ENCODE assay signal across 14 cellular contexts in genomic region chr13:21015284-21015683, GRCh38. TPM values are rescaled to one million over a fixed set of nuclear protein-coding genes. Genes with fewer than 3 reads are reported as not detected.
DNase-seq lines count a peak whose midpoint lies in the region; ATAC-seq and TF ChIP-seq lines count a peak whose summit lies in the region.
"Had no signal": no experiment of that assay in that cellular context is flagged by ENCODE, and none has a peak within 500 bp of the region (broad histone marks: within the 10 kb centered on the region; RNA-seq: fewer than 3 reads in every experiment).

No MANE protein-coding gene starts in this region.

- H3K27me3 ChIP-seq in ACC112 (ENCODE audit: insufficient read depth, low read length) (no peaks in the 10 kb centered on the region), Panc1 (ENCODE audit: control insufficient read depth, insufficient read depth, low read length) (no peaks in the 10 kb centered on the region), fibroblast of lung (ENCODE audit: control insufficient read depth, insufficient read depth, low read length) (no peaks in the 10 kb centered on the region), parathyroid adenoma (ENCODE audit: control insufficient read depth, insufficient read depth, low read length) (no peaks in the 10 kb centered on the region)

- no TSS peak for BruUV-seq in Panc1 (replicated peaks; lab: Mats Ljungman, UMichigan)

- POLR2A ChIA-PET in Panc1 (lab: Charles Lee) = no interaction called here

- H4K20me1 ChIP-seq in fibroblast of lung (ENCODE audit: control insufficient read depth, extremely low read depth, insufficient read depth, low read length) = no peaks in the 10 kb centered on the region

- H3K4me2 ChIP-seq in fibroblast of lung (ENCODE audit: extremely low read depth, insufficient read depth, low read length) = peak overlapping the region; percentile 81
- no peak overlapping the region for H3K4me2 ChIP-seq in parathyroid adenoma (ENCODE audit: low read length)

- H3K9me3 ChIP-seq in Panc1 (ENCODE audit: control insufficient read depth, insufficient read depth, low read depth, low read length) (no peaks in the 10 kb centered on the region), fibroblast of lung (ENCODE audit: control insufficient read depth, insufficient read depth, low read depth, low read length) (no peaks in the 10 kb centered on the region), parathyroid adenoma (ENCODE audit: control insufficient read depth, low read length) (no peaks in the 10 kb centered on the region)

- intact Hi-C loops in Panc1 (cut with micrococcal nuclease; ENCODE audit: unreplicated experiment) = no loop called here

- ATAC-seq in Panc1 (peak; percentile 22; the same call in 1 of the 2 replicates), GM21619 (IDR thresholded peaks at IDR 0.05; ENCODE audit: unreplicated experiment) (no peak), HG02852 (IDR thresholded peaks at IDR 0.05; ENCODE audit: unreplicated experiment) (no peak)
- ATAC-seq: activated CD4-positive, CD25-positive, alpha-beta regulatory T cell treated with anti-CD3 and anti-CD28 coated beads, Interleukin-2, amount 50 U/mL, for 24 hours had no signal

- H3K4me3 ChIP-seq in ACC112 (ENCODE audit: low read depth, low read length) (peak overlapping the region; percentile 43), Panc1 (ENCODE audit: low read depth in 2 of 2, low read length in 2 of 2) (no peak overlapping the region), fibroblast of lung (replicated peaks in 1 of 4; ENCODE audit: control extremely low read depth in 1 of 4, insufficient read depth in 1 of 4, low read depth in 3 of 4, low read length in 4 of 4) (peak overlapping the region in 1 of 4 experiments; percentile 5), parathyroid adenoma (ENCODE audit: low read depth, low read length) (no peak overlapping the region)

- H3K9ac ChIP-seq in fibroblast of lung (ENCODE audit: insufficient read depth, low read length) (peak overlapping the region; percentile 36), parathyroid adenoma (no peak overlapping the region)

- no peak for DNase-seq in Panc1 (ENCODE audit: low read depth, low spot score)
- DNase-seq in fibroblast of lung (ENCODE audit: low read depth in 2 of 2) = peak in 1 of 2 donors; percentile 75
- DNase-seq in NCI-H2171 (lab: John Stamatoyannopoulos, UW) = no peak
- DNase-seq in NCI-H2196 (lab: John Stamatoyannopoulos, UW; ENCODE audit: unreplicated experiment) = no peak
- DNase-seq: activated T-cell treated with anti-CD3 and anti-CD28 coated beads, Interleukin-2, amount 50 U/mL, for 1 hour; anterior cingulate cortex; effector CD4-positive, alpha-beta T cell; NCI-H2081 treated with DMSO at 0.1 percent for 48 hours had no signal

- H3K27ac ChIP-seq in ACC112 (ENCODE audit: low read depth, low read length) = peak overlapping the region; percentile 97
- H3K27ac ChIP-seq in Panc1 (ENCODE audit: low read length) = peak overlapping the region; percentile 29; the same call in 1 of the 2 replicates
- H3K27ac ChIP-seq in fibroblast of lung (ENCODE audit: insufficient read depth, low read length) = peak overlapping the region; percentile 88
- peak overlapping the region; percentile 59 for H3K27ac ChIP-seq in parathyroid adenoma
- H3K27ac ChIP-seq: HL-60 had no signal

- in situ Hi-C loops in Panc1 (cut with HindIII; ENCODE audit: low pct_unique_long_range_greater_than_20kb, low sequenced_read_pairs) = no loop called here

- H2AFZ ChIP-seq in ACC112 (ENCODE audit: low read length, unreplicated experiment) = no peak overlapping the region
- no peak overlapping the region for H2AFZ ChIP-seq in fibroblast of lung (ENCODE audit: low read length)
- H2AFZ ChIP-seq in parathyroid adenoma = no peak overlapping the region

- CTCF ChIA-PET in Panc1 (lab: Charles Lee) = no interaction called here

- peaks cover 56% of the 10 kb centered on the region for H3K4me1 ChIP-seq in ACC112 (ENCODE audit: control insufficient read depth, insufficient read depth, low read length, unreplicated experiment)
- H3K4me1 ChIP-seq in Panc1 (ENCODE audit: control insufficient read depth, insufficient read depth, low read length) = peaks cover 27% of the 10 kb centered on the region
- peaks cover 47% of the 10 kb centered on the region for H3K4me1 ChIP-seq in fibroblast of lung (ENCODE audit: control insufficient read depth, extremely low read depth, insufficient read depth, low read length)
- peaks cover 14% of the 10 kb centered on the region for H3K4me1 ChIP-seq in parathyroid adenoma

- TF ChIP-seq CTCF in Panc1 (IDR thresholded peaks at IDR 0.05) (no peak), fibroblast of lung (conservative IDR thresholded peaks at IDR 0.05 in 1 of 2, IDR thresholded peaks at IDR 0.05 in 1 of 2; ENCODE audit: low read depth in 1 of 2, low read length in 2 of 2) (no peak), parathyroid adenoma (IDR thresholded peaks at IDR 0.05) (no peak)

- H3K36me3 ChIP-seq in ACC112 (ENCODE audit: insufficient read depth, low read length) = no peaks in the 10 kb centered on the region
- H3K36me3 ChIP-seq in Panc1 (ENCODE audit: control insufficient read depth, insufficient read depth, low read length) = no peaks in the 10 kb centered on the region
- H3K36me3 ChIP-seq in fibroblast of lung (ENCODE audit: control insufficient read depth, insufficient read depth, low read length) = no peaks in the 10 kb centered on the region
- no peaks in the 10 kb centered on the region for H3K36me3 ChIP-seq in parathyroid adenoma (ENCODE audit: control insufficient read depth, insufficient read depth, low read length)

- peaks cover 60% of the 10 kb centered on the region for H3K79me2 ChIP-seq in ACC112 (ENCODE audit: control insufficient read depth, insufficient read depth, low read length, unreplicated experiment)
- H3K79me2 ChIP-seq in fibroblast of lung (ENCODE audit: control insufficient read depth, insufficient read depth, low read length) = peaks cover 76% of the 10 kb centered on the region
- no peaks in the 10 kb centered on the region for H3K79me2 ChIP-seq in parathyroid adenoma

RNA-seq across cellular contexts. Expression of gene LATS2, which starts 46.1 kb away (rescaled TPM):
- total RNA-seq in Panc1 (2021; ENCODE audit: unreplicated experiment) (24.5 TPM), fibroblast of lung (11.0 and 16.2 TPM in 2 replicates)
- polyA plus RNA-seq in Panc1 (2012; ENCODE audit: insufficient read length) = 11.9 TPM
- polyA plus RNA-seq in fibroblast of lung = 17.6 and 32.0 TPM in 2 replicates
- polyA plus RNA-seq in fibroblast of lung (2012) = 14.8 and 30.1 TPM in 2 replicates
- 22.5 and 36.8 TPM in 2 replicates for polyA minus RNA-seq in fibroblast of lung (ENCODE audit: low replicate concordance)

Comparison
In these comparisons a context has a peak if more than half of its experiments do, and no peak if none do; other contexts are left out.
1. H3K27ac ChIP-seq: peak in every context shown above with its lines; median percentile 97 in ACC112; 88 in fibroblast of lung; 59 in parathyroid adenoma; 29 in Panc1.